In the genomic region with DNA sequence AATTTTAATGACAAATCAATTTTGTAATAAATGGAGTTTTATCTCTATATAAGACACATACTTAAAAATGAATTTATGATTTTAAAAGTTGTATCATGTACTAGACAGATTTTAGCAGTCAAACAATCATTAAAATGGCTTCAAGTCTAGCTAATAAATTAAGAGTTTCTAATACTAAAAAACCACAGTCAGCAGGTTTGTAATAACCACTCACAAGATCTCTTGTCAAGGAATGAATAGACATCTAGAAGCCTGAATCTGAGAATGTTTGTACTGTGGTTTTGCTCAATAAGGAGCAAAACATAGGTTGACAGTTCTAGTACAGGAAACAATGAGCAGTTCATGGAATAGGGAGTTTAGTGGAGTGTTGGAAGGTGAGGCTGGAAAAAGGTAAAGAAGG, we compare ENCODE assay signal across 16 cellular contexts.
DNase-seq lines count a peak whose midpoint lies in the region; ATAC-seq, FAIRE-seq and TF ChIP-seq lines count a peak whose summit lies in the region.
"Had no signal": no experiment of that assay in that cellular context is flagged by ENCODE, and none has a peak within 500 bp of the region (broad histone marks: within the 10 kb centered on the region; RNA-seq: fewer than 3 reads in every experiment).

No MANE protein-coding gene starts in this region.

- no peak overlapping the region for H3K4me2 ChIP-seq in astrocyte (ENCODE audit: low read length)
- H3K4me2 ChIP-seq: GM23338 had no signal

- no peak for ATAC-seq in HG02970 (IDR thresholded peaks at IDR 0.05; ENCODE audit: low FRiP score, unreplicated experiment)
- ATAC-seq: GM23338 had no signal

- no peak overlapping the region for H3K27ac ChIP-seq in astrocyte (ENCODE audit: low read depth, low read length)
- H3K27ac ChIP-seq: C4-2B had no signal

- H3K4me3 ChIP-seq in astrocyte (ENCODE audit: insufficient read depth, low read depth, low read length) = no peak overlapping the region
- H3K4me3 ChIP-seq: GM23338 had no signal

- H2AFZ ChIP-seq in astrocyte (ENCODE audit: low read depth, low read length) = no peak overlapping the region
- H2AFZ ChIP-seq: GM23338 had no signal

- no peaks in the 10 kb centered on the region for H3K9me3 ChIP-seq in astrocyte (ENCODE audit: insufficient read depth, low read depth, low read length)
- H3K9me3 ChIP-seq: BE2C had no signal

- no peaks in the 10 kb centered on the region for H4K20me1 ChIP-seq in astrocyte (ENCODE audit: insufficient read depth, low read length)

- no peaks in the 10 kb centered on the region for H3K36me3 Mint-ChIP-seq in astrocyte (ENCODE audit: low read depth, unreplicated experiment)
- H3K36me3 Mint-ChIP-seq in nephron progenitor cell (ENCODE audit: low read depth) = peaks cover 5% of the 10 kb centered on the region
- H3K36me3 Mint-ChIP-seq: CD4-positive, alpha-beta memory T cell had no signal

- H3K36me3 ChIP-seq in astrocyte (ENCODE audit: insufficient read depth, low read length) = no peaks in the 10 kb centered on the region
- H3K36me3 ChIP-seq: BE2C had no signal

- DNase-seq in NCI-H345 treated with DMSO at 0.1 percent for 48 hours (lab: John Stamatoyannopoulos, UW; ENCODE audit: unreplicated experiment) (peak; percentile 9), NCI-H345 (lab: John Stamatoyannopoulos, UW) (no peak), astrocyte (ENCODE audit: low read depth) (no peak), nephron progenitor cell (no peak), HCEC 1CT (no peak), putamen (ENCODE audit: low spot score) (no peak)
- DNase-seq: BE2C; CD4-positive, alpha-beta memory T cell; COR-L47; H9; KBM-7 had no signal

- no peaks in the 10 kb centered on the region for H3K79me2 ChIP-seq in astrocyte (ENCODE audit: insufficient read depth, low read length)

- H3K4me3 Mint-ChIP-seq in astrocyte (ENCODE audit: unreplicated experiment) (no peak overlapping the region), nephron progenitor cell (no peak overlapping the region)
- H3K4me3 Mint-ChIP-seq: CD4-positive, alpha-beta memory T cell; GM23338; H9 had no signal

- no peak overlapping the region for H3K9ac ChIP-seq in astrocyte (ENCODE audit: low read length)

- peak overlapping the region; percentile 4 for H3K27ac Mint-ChIP-seq in astrocyte (ENCODE audit: unreplicated experiment)
- H3K27ac Mint-ChIP-seq in nephron progenitor cell = peak overlapping the region; percentile 80
- H3K27ac Mint-ChIP-seq: CD4-positive, alpha-beta memory T cell had no signal

- H3K27me3 ChIP-seq in astrocyte (ENCODE audit: insufficient read depth, low read length) = no peaks in the 10 kb centered on the region
- H3K27me3 ChIP-seq: BE2C had no signal

- no peaks in the 10 kb centered on the region for H3K9me3 Mint-ChIP-seq in astrocyte (ENCODE audit: unreplicated experiment)
- H3K9me3 Mint-ChIP-seq in nephron progenitor cell = peaks cover 7% of the 10 kb centered on the region
- H3K9me3 Mint-ChIP-seq: GM23338, H9 had no signal

- FAIRE-seq in astrocyte (lab: Jason Lieb, UNC) = no peak
- FAIRE-seq: GM18507, HTR-8/SVneo had no signal

- TF ChIP-seq CTCF in astrocyte (IDR thresholded peaks at IDR 0.05; ENCODE audit: insufficient read depth, low read depth, low read length) = no peak
- TF ChIP-seq CTCF in nephron progenitor cell (IDR thresholded peaks at IDR 0.05) = no peak

- no peaks in the 10 kb centered on the region for H3K4me1 ChIP-seq in astrocyte (ENCODE audit: insufficient read depth, low read length)
- H3K4me1 ChIP-seq: BE2C had no signal

- H3K4me1 Mint-ChIP-seq in astrocyte (ENCODE audit: low read depth, unreplicated experiment) (peaks cover 13% of the 10 kb centered on the region), nephron progenitor cell (no peaks in the 10 kb centered on the region)
- H3K4me1 Mint-ChIP-seq: CD4-positive, alpha-beta memory T cell had no signal

- H3K27me3 Mint-ChIP-seq in astrocyte (ENCODE audit: low read depth, unreplicated experiment) (no peaks in the 10 kb centered on the region), nephron progenitor cell (ENCODE audit: low read depth, poor library complexity) (no peaks in the 10 kb centered on the region)
